In genomic region chr1:14982029-14982428, GRCh38 we compare ENCODE assay signal across 23 cellular contexts.
"Had no signal": no experiment of that assay in that cellular context is flagged by ENCODE, and none has a peak within 500 bp of the region (broad histone marks: within the 10 kb centered on the region; RNA-seq: fewer than 3 reads in every experiment).

No MANE protein-coding gene starts in this region.

- H3K27ac ChIP-seq: left lung, lower lobe of right lung, neutrophil, parathyroid adenoma, right atrium auricular region, right lobe of liver, tibial nerve, uterus had no signal

- H2AFZ ChIP-seq: parathyroid adenoma had no signal

- H3K4me3 ChIP-seq: left lung, lower lobe of right lung, right atrium auricular region, right lobe of liver, smooth muscle cell, tibial nerve, uterus had no signal

- H3K4me2 ChIP-seq: smooth muscle cell had no signal

- H3K9me3 ChIP-seq: left lung, lower lobe of right lung, neutrophil, right atrium auricular region, right lobe of liver, tibial nerve, uterus had no signal

- H3K4me1 ChIP-seq: left lung, right atrium auricular region, right lobe of liver, tibial nerve, uterus had no signal

- DNase-seq: hypothalamus; immature natural killer cell; kidney; left colon; lower lobe of right lung; mammary epithelial cell; naive thymus-derived CD8-positive, alpha-beta T cell; occipital lobe; right lobe of liver; stimulated activated CD4-positive, alpha-beta T cell treated with anti-CD3 and anti-CD28 coated beads, Interleukin-1b, Interleukin-23, amount 100 ng/mL, for 48 hours; stimulated activated CD4-positive, alpha-beta T cell treated with anti-CD3 and anti-CD28 coated beads, Interleukin-2, amount 100 ng/mL, for 48 hours; stimulated activated CD4-positive, alpha-beta T cell treated with anti-CD3 and anti-CD28 coated beads, Interleukin-4, amount 100 ng/mL, for 4 hours; stimulated activated CD8-positive, alpha-beta memory T cell treated with anti-CD3 and anti-CD28 coated beads, Interleukin-4, amount 100 ng/mL, for 48 hours; stimulated activated naive CD4-positive, alpha-beta T cell treated with Interleukin-2 at 50 U/mL for 16 hours; stimulated activated naive CD8-positive, alpha-beta T cell treated with anti-CD3 and anti-CD28 coated beads, Interleukin-15, amount 100 ng/mL, for 72 hours; substantia nigra; uterus had no signal

- H3K9ac ChIP-seq: parathyroid adenoma had no signal

- H3K27me3 ChIP-seq: left lung, neutrophil, right atrium auricular region, right lobe of liver, tibial nerve, uterus had no signal

- H3K36me3 ChIP-seq: left lung, lower lobe of right lung, neutrophil, right atrium auricular region, right lobe of liver, tibial nerve, uterus had no signal
